21 cellular contexts compared by ENCODE assay signal in genomic region chr9:38435526-38435925, GRCh38. TPM values are rescaled to one million over a fixed set of nuclear protein-coding genes. Genes with fewer than 3 reads are reported as not detected.
A peak's percentile ranks its signal among the peaks of the same experiment; 100 is the strongest.
DNase-seq lines count a peak whose midpoint lies in the region; ATAC-seq and TF ChIP-seq lines count a peak whose summit lies in the region.
"Had no signal": no experiment of that assay in that cellular context is flagged by ENCODE, and none has a peak within 500 bp of the region (broad histone marks: within the 10 kb centered on the region; RNA-seq: fewer than 3 reads in every experiment).

No MANE protein-coding gene starts in this region.

- peak overlapping the region; percentile 7 for H2AFZ ChIP-seq in smooth muscle cell (ENCODE audit: low read depth)

- H3K27ac ChIP-seq in endodermal cell (ENCODE audit: low read depth, low read length): no peak overlapping the region
- no peak overlapping the region for H3K27ac ChIP-seq in smooth muscle cell (ENCODE audit: low read depth)

- no peaks in the 10 kb centered on the region for H3K79me2 ChIP-seq in smooth muscle cell (ENCODE audit: low read depth)

- H3K9me3 Mint-ChIP-seq in endodermal cell: peaks cover 3% of the 10 kb centered on the region
- H3K9me3 Mint-ChIP-seq in MCF 10A (ENCODE audit: unreplicated experiment): no peaks in the 10 kb centered on the region
- H3K9me3 Mint-ChIP-seq: CD4-positive, alpha-beta memory T cell; H9 had no signal

- no peak overlapping the region for H3K4me3 Mint-ChIP-seq in endodermal cell
- no peak overlapping the region for H3K4me3 Mint-ChIP-seq in MCF 10A (ENCODE audit: unreplicated experiment)
- H3K4me3 Mint-ChIP-seq: CD4-positive, alpha-beta memory T cell; H9 had no signal

- peak; percentile 59 for DNase-seq in GM03348 (ENCODE audit: low spot score)
- peak; percentile 41 for DNase-seq in M059J (ENCODE audit: low read depth)
- no peak for DNase-seq in endodermal cell
- no peak for DNase-seq in smooth muscle cell (lab: John Stamatoyannopoulos, UW; ENCODE audit: unreplicated experiment)
- no peak for DNase-seq in superior temporal gyrus (ENCODE audit: extremely low spot score)
- DNase-seq in MCF 10A (ENCODE audit: unreplicated experiment): no peak
- no peak for DNase-seq in HAP-1 (ENCODE audit: low spot score in 2 of 2)
- DNase-seq: BE2C; CD4-positive, alpha-beta memory T cell; H9; NCI-H1417; NCI-H187; NCI-H2107; NCI-H2227 treated with DMSO at 0.1 percent for 48 hours; NCI-H510A treated with DMSO at 0.1 percent for 48 hours; NCI-H774; SHP77; SK-N-SH had no signal

- no peak for TF ChIP-seq CTCF in endodermal cell (conservative IDR thresholded peaks at IDR 0.05)
- no peak for TF ChIP-seq CTCF in smooth muscle cell (IDR thresholded peaks at IDR 0.05; ENCODE audit: borderline replicate concordance, insufficient read depth, poor library complexity, severe bottlenecking)
- TF ChIP-seq CTCF in MCF 10A (IDR thresholded peaks at IDR 0.05; ENCODE audit: unreplicated experiment): no peak

- 90 to 100% methylated on average over 2 of the region's 2 CpGs for WGBS in endodermal cell (ENCODE audit: insufficient coverage in 1 of 2, insufficient read length in 1 of 2), 2 experiments
- 51% methylated on average over 2 of the region's 2 CpGs for WGBS in smooth muscle cell (ENCODE audit: low lambda C conversion rate)

- H3K27me3 ChIP-seq in endodermal cell (ENCODE audit: control insufficient read depth, insufficient read depth, low read length, poor library complexity, severe bottlenecking) (no peaks in the 10 kb centered on the region), smooth muscle cell (ENCODE audit: low read depth) (peaks cover 3% of the 10 kb centered on the region), HAP-1 (ENCODE audit: low read depth) (peaks cover 23% of the 10 kb centered on the region)
- H3K27me3 ChIP-seq: BE2C had no signal

- H3K4me2 ChIP-seq in smooth muscle cell: no peak overlapping the region
- H3K4me2 ChIP-seq: SK-N-SH had no signal

- ATAC-seq in GM21619 (IDR thresholded peaks at IDR 0.05; ENCODE audit: unreplicated experiment): no peak

- no peak overlapping the region for H3K27ac Mint-ChIP-seq in endodermal cell
- no peak overlapping the region for H3K27ac Mint-ChIP-seq in MCF 10A (ENCODE audit: low read depth, unreplicated experiment)
- H3K27ac Mint-ChIP-seq: CD4-positive, alpha-beta memory T cell; H9 had no signal

- peaks cover 11% of the 10 kb centered on the region for H3K9me3 ChIP-seq in endodermal cell (ENCODE audit: control insufficient read depth, low read length)
- no peaks in the 10 kb centered on the region for H3K9me3 ChIP-seq in smooth muscle cell (replicated peaks; ENCODE audit: low read depth)
- H3K9me3 ChIP-seq in HAP-1: no peaks in the 10 kb centered on the region
- H3K9me3 ChIP-seq: BE2C, SK-N-SH had no signal

- no peaks in the 10 kb centered on the region for H3F3A ChIP-seq in smooth muscle cell (ENCODE audit: low read depth)

- no peaks in the 10 kb centered on the region for H4K20me1 ChIP-seq in smooth muscle cell (ENCODE audit: low read depth)

- in situ Hi-C loops in HAP-1 (cut with MboI; ENCODE audit: low sequenced_read_pairs): no loop called here

- H3K9ac ChIP-seq in endodermal cell (ENCODE audit: extremely low read depth, low read length, poor library complexity, severe bottlenecking) (no peak overlapping the region), smooth muscle cell (ENCODE audit: low read depth) (no peak overlapping the region)
- H3K9ac ChIP-seq: SK-N-SH had no signal

- BruUV-seq in MCF 10A (replicated peaks; lab: Mats Ljungman, UMichigan): no TSS peak

- POLR2A ChIA-PET in MCF 10A (lab: Yijun Ruan, JAX): interaction anchor here (0.5 kb wide), 1 partner anchor 8 kb away, joined by 3 read pairs; no protein-coding TSS in a partner anchor

- H3K36me3 ChIP-seq in endodermal cell (ENCODE audit: control insufficient read depth, insufficient read depth, low read length) (no peaks in the 10 kb centered on the region), smooth muscle cell (ENCODE audit: low read depth) (no peaks in the 10 kb centered on the region), HAP-1 (replicated peaks) (no peaks in the 10 kb centered on the region)

- H3K4me1 ChIP-seq in endodermal cell (ENCODE audit: control insufficient read depth, insufficient read depth, low read length): peaks cover 14% of the 10 kb centered on the region
- H3K4me1 ChIP-seq in smooth muscle cell (ENCODE audit: low read depth): no peaks in the 10 kb centered on the region
- peaks cover 12% of the 10 kb centered on the region for H3K4me1 ChIP-seq in HAP-1
- H3K4me1 ChIP-seq: BE2C had no signal

- H3K4me1 Mint-ChIP-seq in endodermal cell (peaks cover 26% of the 10 kb centered on the region), MCF 10A (ENCODE audit: insufficient read depth, unreplicated experiment) (no peaks in the 10 kb centered on the region)

- no peaks in the 10 kb centered on the region for H3K27me3 Mint-ChIP-seq in endodermal cell (ENCODE audit: insufficient read depth)
- H3K27me3 Mint-ChIP-seq in MCF 10A (ENCODE audit: insufficient read depth, unreplicated experiment): no peaks in the 10 kb centered on the region

- H3K36me3 Mint-ChIP-seq in endodermal cell (ENCODE audit: low read depth) (no peaks in the 10 kb centered on the region), MCF 10A (ENCODE audit: insufficient read depth, unreplicated experiment) (no peaks in the 10 kb centered on the region)
- H3K36me3 Mint-ChIP-seq: CD4-positive, alpha-beta memory T cell had no signal

- CTCF ChIA-PET in MCF 10A (lab: Yijun Ruan, JAX): interaction anchor here (0.5 to 4.3 kb wide), 4 partner anchors 16 to 887 kb away, joined by 3 to 37 read pairs (median 5); no protein-coding TSS in a partner anchor

- peak overlapping the region; percentile 45 for H3K4me3 ChIP-seq in endodermal cell (ENCODE audit: low read length)
- H3K4me3 ChIP-seq in smooth muscle cell: no peak overlapping the region
- H3K4me3 ChIP-seq in HAP-1: no peak overlapping the region
- H3K4me3 ChIP-seq: K562 had no signal

- intact Hi-C loops in MCF 10A (cut with micrococcal nuclease): no loop called here

RNA-seq across cellular contexts. Expression of gene IGFBPL1, which starts 11.3 kb away (rescaled TPM):
- total RNA-seq in M059J (2014; rRNA removed; shearing (Covaris generic)): 5.5 and 6.4 TPM in 2 replicates
- total RNA-seq in endodermal cell: 10 to 100 TPM; 40.5 to 90.3 TPM
- polyA plus RNA-seq in endodermal cell (2013, experiment 1 of 2): 113 TPM
- polyA plus RNA-seq in endodermal cell (2013, experiment 2 of 2): 112 TPM
- total RNA-seq in smooth muscle cell: 7.9 and 9.4 TPM in 2 replicates
- 2.1 and 2.9 TPM in 2 replicates for polyA plus RNA-seq in smooth muscle cell
- not detected in 2 replicates for total RNA-seq in MCF 10A (2022)
- total RNA-seq: CD4-positive, alpha-beta memory T cell; K562; RPMI7951 had no signal
- polyA plus RNA-seq: CD4-positive, alpha-beta memory T cell; K562 had no signal

RNA-seq across cellular contexts. Expression of gene ALDH1B1, which starts 43.0 kb away (rescaled TPM):
- 21.9 and 34.7 TPM in 2 replicates for total RNA-seq in M059J (2014; rRNA removed; shearing (Covaris generic))
- total RNA-seq in endodermal cell (10 to 100 TPM; 47.7 to 59.9 TPM), smooth muscle cell (24.6 and 25.3 TPM in 2 replicates), MCF 10A (2022) (17.5 and 26.2 TPM in 2 replicates)
- 22.3 TPM for polyA plus RNA-seq in endodermal cell (2013, experiment 1 of 2)
- polyA plus RNA-seq in endodermal cell (2013, experiment 2 of 2): 20.0 TPM
- 29.0 and 31.9 TPM in 2 replicates for polyA plus RNA-seq in smooth muscle cell

Comparison
In these comparisons a context has a peak if more than half of its experiments do, and no peak if none do; other contexts are left out.
1. DNase-seq: peak in GM03348 (single experiment) and M059J (single experiment); none in endodermal cell (single experiment), smooth muscle cell (single experiment), superior temporal gyrus (single experiment), MCF 10A (single experiment) and HAP-1 (0 of 2).